ENCODE assay signal across 4 cellular contexts in genomic region chr7:30421647-30422196, GRCh38.
"Had no signal": no experiment of that assay in that cellular context is flagged by ENCODE, and none has a peak within 500 bp of the region (broad histone marks: within the 10 kb centered on the region; RNA-seq: fewer than 3 reads in every experiment).

No MANE protein-coding gene starts in this region.

- ATAC-seq: GM23338, HepG2 had no signal

- DNase-seq: HFFc6 had no signal

- H3K27me3 Mint-ChIP-seq: IgD-negative memory B cell had no signal

- H3K27ac Mint-ChIP-seq: GM23338, HFFc6, IgD-negative memory B cell had no signal

- H3K9me3 Mint-ChIP-seq: HFFc6 had no signal

- H3K4me3 Mint-ChIP-seq: GM23338, HFFc6, IgD-negative memory B cell had no signal
